ENCODE assay signal across 15 cellular contexts in genomic region chr2:147030966-147031760, GRCh38.
A peak's percentile ranks its signal among the peaks of the same experiment; 100 is the strongest.
DNase-seq lines count a peak whose midpoint lies in the region; ATAC-seq, FAIRE-seq and TF ChIP-seq lines count a peak whose summit lies in the region.
"Had no signal": no experiment of that assay in that cellular context is flagged by ENCODE, and none has a peak within 500 bp of the region (broad histone marks: within the 10 kb centered on the region; RNA-seq: fewer than 3 reads in every experiment).

No MANE protein-coding gene starts in this region.

- H3K4me3 ChIP-seq in keratinocyte (ENCODE audit: control insufficient read depth in 2 of 3, extremely low read depth in 1 of 3, insufficient read depth in 2 of 3, low read depth in 1 of 3, low read length in 3 of 3) (no peak overlapping the region), small intestine (ENCODE audit: low read depth in 1 of 2, low read length in 2 of 2) (no peak overlapping the region)
- H3K4me3 ChIP-seq: heart right ventricle, thyroid gland had no signal

- H4K20me1 ChIP-seq in keratinocyte (ENCODE audit: control insufficient read depth, extremely low read depth, insufficient read depth, low read length), result no peaks in the 10 kb centered on the region

- no peaks in the 10 kb centered on the region for H3K27me3 ChIP-seq in keratinocyte (ENCODE audit: control insufficient read depth, extremely low read depth, insufficient read depth, low read length)
- H3K27me3 ChIP-seq in small intestine (ENCODE audit: control insufficient read depth in 2 of 2, insufficient read depth in 2 of 2, low read length in 2 of 2), result no peaks in the 10 kb centered on the region
- H3K27me3 ChIP-seq: thyroid gland had no signal

- no peaks in the 10 kb centered on the region for H3K9me1 ChIP-seq in keratinocyte (ENCODE audit: control insufficient read depth, extremely low read depth, insufficient read depth, low read length)

- no peak for TF ChIP-seq CTCF in keratinocyte (optimal IDR thresholded peaks at IDR 0.05 in 1 of 3, IDR thresholded peaks at IDR 0.05 in 1 of 3, conservative IDR thresholded peaks at IDR 0.05 in 1 of 3; ENCODE audit: extremely low read depth in 1 of 3, insufficient read depth in 2 of 3, low read length in 3 of 3)

- FAIRE-seq in keratinocyte (lab: Jason Lieb, UNC) (peak; percentile 86), small intestine (lab: Jason Lieb, UNC) (no peak)

- ATAC-seq in GM19395 (IDR thresholded peaks at IDR 0.05; ENCODE audit: unreplicated experiment), result no peak
- ATAC-seq: activated CD8-positive, alpha-beta T cell treated with anti-CD3 and anti-CD28 coated beads, Interleukin-2, amount 10 ng/mL, durations not matched to agents 7 days and 5 days; heart right ventricle had no signal

- H3K9me3 ChIP-seq in keratinocyte (ENCODE audit: control insufficient read depth, low read depth, low read length) (no peaks in the 10 kb centered on the region), small intestine (ENCODE audit: control insufficient read depth, low read depth) (no peaks in the 10 kb centered on the region)
- H3K9me3 ChIP-seq: thyroid gland had no signal

- H3K4me2 ChIP-seq in keratinocyte (ENCODE audit: control insufficient read depth, extremely low read depth, insufficient read depth, low read depth, low read length), result peak overlapping the region; percentile 37

- no peaks in the 10 kb centered on the region for H3K79me2 ChIP-seq in keratinocyte (ENCODE audit: control insufficient read depth, insufficient read depth, low read length)

- no peak overlapping the region for H3K9ac ChIP-seq in keratinocyte (ENCODE audit: control insufficient read depth, extremely low read depth, insufficient read depth, low read length)

- H3K4me1 ChIP-seq in keratinocyte (ENCODE audit: control insufficient read depth, extremely low read depth, insufficient read depth, low read length), result peaks cover 9% of the 10 kb centered on the region
- peaks cover 4 to 5% of the 10 kb centered on the region in 2 donors for H3K4me1 ChIP-seq in small intestine (ENCODE audit: control insufficient read depth in 2 of 2, insufficient read depth in 1 of 2, low read depth in 1 of 2, low read length in 1 of 2)
- H3K4me1 ChIP-seq: heart right ventricle, thyroid gland had no signal

- H3K27ac ChIP-seq in keratinocyte (ENCODE audit: control insufficient read depth, insufficient read depth, low read length) (no peak overlapping the region), small intestine (ENCODE audit: low read depth in 1 of 2, low read length in 1 of 2) (peak overlapping the region; percentile 1 to 60)
- H3K27ac ChIP-seq: heart right ventricle, thyroid gland had no signal

- H3K36me3 ChIP-seq in keratinocyte (ENCODE audit: control insufficient read depth in 2 of 2, extremely low read depth in 1 of 2, insufficient read depth in 2 of 2, low read length in 2 of 2), result no peaks in the 10 kb centered on the region
- no peaks in the 10 kb centered on the region for H3K36me3 ChIP-seq in small intestine (ENCODE audit: control insufficient read depth in 2 of 2, insufficient read depth in 2 of 2, low read length in 2 of 2)
- H3K36me3 ChIP-seq: heart right ventricle, thyroid gland had no signal

- H2AFZ ChIP-seq in keratinocyte (ENCODE audit: control insufficient read depth, low read length), result no peak overlapping the region

- dilution Hi-C loops in keratinocyte (cut with MboI; ENCODE audit: extremely low pct_ligation_motif_present, low sequenced_read_pairs), result loop anchor here (25.0 kb wide), 1 partner anchor 881 kb away; no protein-coding TSS in a partner anchor

- WGBS in small intestine, 3 donors, result 17 to 48% (median 24%) methylated on average over 6 of the region's 6 CpGs

- DNase-seq in Kasumi-1 (lab: John Stamatoyannopoulos, UW), result peak; percentile 11 to 15
- peak; percentile 67 for DNase-seq in brain pericyte (ENCODE audit: low read depth, low spot score)
- DNase-seq in keratinocyte (ENCODE audit: low read depth, low spot score), result no peak
- DNase-seq in small intestine, result peak; percentile 81
- DNase-seq in NCI-H345 treated with DMSO at 0.1 percent for 48 hours (lab: John Stamatoyannopoulos, UW; ENCODE audit: unreplicated experiment), result no peak
- DNase-seq in amniotic stem cell (lab: John Stamatoyannopoulos, UW), result no peak
- DNase-seq: activated CD8-positive, alpha-beta T cell treated with anti-CD3 and anti-CD28 coated beads, Interleukin-2, amount 10 ng/mL, durations not matched to agents 7 days and 5 days; activated naive CD4-positive, alpha-beta T cell treated with Interleukin-2 at 50 U/mL for 16 hours; COR-L47; heart right ventricle; NCI-H1048; NCI-H510A treated with DMSO at 0.1 percent for 48 hours; RPMI8226; thyroid gland had no signal

Comparison
In these comparisons a context has a peak if more than half of its experiments do, and no peak if none do; other contexts are left out.
1. DNase-seq: peak in Kasumi-1 (2 of 2), brain pericyte (single experiment) and small intestine (single experiment); none in keratinocyte (single experiment), NCI-H345 treated with DMSO at 0.1 percent for 48 hours (single experiment) and amniotic stem cell (single experiment).